ENCODE assay signal across 8 cellular contexts in the genomic region with DNA sequence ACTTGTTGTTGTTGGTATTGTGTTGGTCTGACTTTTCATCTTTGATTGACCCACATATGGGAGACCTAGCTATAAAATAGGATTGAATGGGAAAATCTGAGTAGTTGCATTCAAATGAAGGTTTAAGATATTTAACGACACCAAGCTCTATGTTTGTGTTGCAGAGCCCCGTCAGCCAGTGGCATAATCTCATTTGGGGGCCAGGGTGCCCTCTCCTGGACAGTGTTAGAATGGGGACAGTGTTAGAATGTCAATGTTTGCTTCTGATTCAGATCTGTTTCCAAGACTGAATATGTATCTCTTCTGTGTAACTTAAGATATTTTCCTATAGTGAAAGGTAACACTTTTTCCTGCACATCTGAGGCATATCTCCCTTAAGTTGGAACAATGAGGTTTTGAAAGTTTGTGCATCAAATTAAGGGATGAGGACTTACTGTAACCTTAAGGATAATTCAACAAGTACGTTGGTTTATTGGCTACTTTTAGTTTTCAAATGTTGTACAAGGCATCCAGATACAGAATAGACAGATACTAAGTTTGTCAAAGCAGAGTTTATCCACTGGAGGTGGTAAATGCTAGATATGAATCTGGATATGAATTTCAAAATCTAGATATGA. TPM values are rescaled to one million over a fixed set of nuclear protein-coding genes. Genes with fewer than 3 reads are reported as not detected.
DNase-seq lines count a peak whose midpoint lies in the region; ATAC-seq and TF ChIP-seq lines count a peak whose summit lies in the region.

No MANE protein-coding gene starts in this region.

- H3K27ac Mint-ChIP-seq in CD14-positive monocyte, result no peak overlapping the region
- H3K27ac Mint-ChIP-seq in activated B cell treated with CpG ODN at 0.5 μM for 24 hours, result no peak overlapping the region

- H3K9me3 Mint-ChIP-seq in CD14-positive monocyte (peaks cover 0 to 4% (median 0%) of the 10 kb centered on the region in 7 donors), activated B cell treated with CpG ODN at 0.5 μM for 24 hours (no peaks in the 10 kb centered on the region)

- intact Hi-C loops in CD14-positive monocyte (cut with micrococcal nuclease), result loop anchor here (1.0 to 2.0 kb wide), 2 partner anchors 351 to 352 kb away; no protein-coding TSS in a partner anchor
- intact Hi-C loops in activated B cell treated with CpG ODN at 0.5 μM for 24 hours (cut with micrococcal nuclease), result loop anchor here (1.0 kb wide), 1 partner anchor 352 kb away; no protein-coding TSS in a partner anchor

- POLR2A ChIA-PET in activated B cell treated with CpG ODN at 0.5 μM for 24 hours (lab: Charles Lee), result no interaction called here

- peaks cover 3% of the 10 kb centered on the region for H3K4me1 Mint-ChIP-seq in CD14-positive monocyte
- H3K4me1 Mint-ChIP-seq in activated B cell treated with CpG ODN at 0.5 μM for 24 hours, result no peaks in the 10 kb centered on the region

- H3K36me3 Mint-ChIP-seq in CD14-positive monocyte (no peaks in the 10 kb centered on the region), activated B cell treated with CpG ODN at 0.5 μM for 24 hours (ENCODE audit: low read depth) (no peaks in the 10 kb centered on the region)

- H3K4me3 Mint-ChIP-seq in CD14-positive monocyte (no peak overlapping the region), activated B cell treated with CpG ODN at 0.5 μM for 24 hours (no peak overlapping the region)

- ATAC-seq in activated B cell treated with CpG ODN at 0.5 μM for 24 hours (ENCODE audit: low read depth), result peak; percentile 37
- ATAC-seq in left lobe of liver, result peak; percentile 92
- ATAC-seq in HG03097 (IDR thresholded peaks at IDR 0.05; ENCODE audit: low FRiP score, unreplicated experiment), result no peak

- DNase-seq in CD14-positive monocyte (ENCODE audit: low spot score), result no peak
- peak; percentile 13 for DNase-seq in GM19238 (ENCODE audit: insufficient read length, low spot score)
- peak; percentile 65 to 80 for DNase-seq in Kasumi-1 (lab: John Stamatoyannopoulos, UW)
- no peak for DNase-seq in activated B cell treated with CpG ODN at 0.5 μM for 24 hours
- peak; percentile 20 for DNase-seq in cerebellum (ENCODE audit: low spot score)
- DNase-seq in left lobe of liver (ENCODE audit: low spot score), result peak; percentile 58
- peak in 2 of 3 donors; percentile 7 to 48 for DNase-seq in stimulated activated CD4-positive, alpha-beta T cell treated with anti-CD3 and anti-CD28 coated beads, TNF-alpha, amount 100 ng/mL, for 48 hours (ENCODE audit: low read depth in 3 of 3)

- TF ChIP-seq CTCF in CD14-positive monocyte (IDR thresholded peaks at IDR 0.05), result peak; percentile 81
- TF ChIP-seq CTCF in activated B cell treated with CpG ODN at 0.5 μM for 24 hours (IDR thresholded peaks at IDR 0.05), result no peak

- H3K27me3 Mint-ChIP-seq in CD14-positive monocyte (ENCODE audit: low read depth in 3 of 3), result peaks cover 3 to 5% (median 4%) of the 10 kb centered on the region in 3 donors
- peaks cover 4% of the 10 kb centered on the region for H3K27me3 Mint-ChIP-seq in activated B cell treated with CpG ODN at 0.5 μM for 24 hours

- CTCF ChIA-PET in activated B cell treated with CpG ODN at 0.5 μM for 24 hours (lab: Charles Lee), result interaction anchor here (0.7 to 6.0 kb wide), 3 partner anchors 46 to 355 kb away, joined by 3 to 73 read pairs (median 4); no protein-coding TSS in a partner anchor

RNA-seq across cellular contexts. Expression of a gene that starts 5.3 kb away (rescaled TPM):
- polyA plus RNA-seq in CD14-positive monocyte, result not detected
- total RNA-seq in activated B cell treated with CpG ODN at 0.5 μM for 24 hours (not detected in 2 replicates), cerebellum (not detected), left lobe of liver (not detected)

RNA-seq across cellular contexts. Expression of a gene that starts 41.8 kb away (rescaled TPM):
- polyA plus RNA-seq in CD14-positive monocyte, result not detected
- not detected in 2 replicates for total RNA-seq in activated B cell treated with CpG ODN at 0.5 μM for 24 hours
- total RNA-seq in cerebellum, result not detected
- total RNA-seq in left lobe of liver, result not detected

RNA-seq across cellular contexts. Expression of a gene that starts 54.1 kb away (rescaled TPM):
- not detected for polyA plus RNA-seq in CD14-positive monocyte
- total RNA-seq in activated B cell treated with CpG ODN at 0.5 μM for 24 hours (not detected in 2 replicates), cerebellum (not detected), left lobe of liver (not detected)

RNA-seq across cellular contexts. Expression of a gene that starts 57.3 kb away (rescaled TPM):
- polyA plus RNA-seq in CD14-positive monocyte, result not detected
- not detected in 2 replicates for total RNA-seq in activated B cell treated with CpG ODN at 0.5 μM for 24 hours
- 0.09 TPM for total RNA-seq in cerebellum
- not detected for total RNA-seq in left lobe of liver

Comparison
In these comparisons a context has a peak if more than half of its experiments do, and no peak if none do; other contexts are left out.
1. DNase-seq: peak in GM19238 (single experiment), Kasumi-1 (2 of 2), cerebellum (single experiment), left lobe of liver (single experiment) and stimulated activated CD4-positive, alpha-beta T cell treated with anti-CD3 and anti-CD28 coated beads, TNF-alpha, amount 100 ng/mL, for 48 hours (2 of 3); none in CD14-positive monocyte (single experiment) and activated B cell treated with CpG ODN at 0.5 μM for 24 hours (single experiment).